Comparison of ENCODE assay signal across 8 cellular contexts in genomic region chr2:3518496-3519254, GRCh38. TPM values are rescaled to one million over a fixed set of nuclear protein-coding genes. Genes with fewer than 3 reads are reported as not detected.
DNase-seq lines count a peak whose midpoint lies in the region; ATAC-seq and TF ChIP-seq lines count a peak whose summit lies in the region.

No MANE protein-coding gene starts in this region.

- peaks cover 7% of the 10 kb centered on the region for H3K9me3 Mint-ChIP-seq in activated T-helper 2 cell treated with anti-CD3 and anti-CD28 coated beads, Interferon-gamma antibody, Interleukin-2, Interleukin-4, amounts not matched to agents 10 μg/mL and 5 μg/mL and 100 μg/mL, durations not matched to agents 14 hours and 24 hours and 36 hours
- H3K9me3 Mint-ChIP-seq in natural killer cell treated with Interleukin-12 subunit alpha and Interleukin-12 subunit beta and Interleukin-15 and Interleukin-18, amount 100 ng/mL, for 72 hours: no peaks in the 10 kb centered on the region

- peaks cover 31% of the 10 kb centered on the region for H3K4me1 Mint-ChIP-seq in activated T-helper 2 cell treated with anti-CD3 and anti-CD28 coated beads, Interferon-gamma antibody, Interleukin-2, Interleukin-4, amounts not matched to agents 10 μg/mL and 5 μg/mL and 100 μg/mL, durations not matched to agents 14 hours and 24 hours and 36 hours (ENCODE audit: low read depth)
- H3K4me1 Mint-ChIP-seq in natural killer cell treated with Interleukin-12 subunit alpha and Interleukin-12 subunit beta and Interleukin-15 and Interleukin-18, amount 100 ng/mL, for 72 hours (ENCODE audit: low read depth in 2 of 2): peaks cover 19 to 39% of the 10 kb centered on the region in 2 donors

- H3K4me3 ChIP-seq in fibroblast of pulmonary artery (replicated peaks; ENCODE audit: low read depth, low read length): peak overlapping the region; percentile 92

- DNase-seq in Daoy (ENCODE audit: low read depth): peak; percentile 100
- peak; percentile 98 for DNase-seq in GOT3 (lab: John Stamatoyannopoulos, UW)
- peak; percentile 95 for DNase-seq in LHCN-M2 (ENCODE audit: low read depth)
- peak; percentile 94 for DNase-seq in RPMI7951 (ENCODE audit: low read depth)
- peak; percentile 98 for DNase-seq in activated T-helper 2 cell treated with anti-CD3 and anti-CD28 coated beads, Interferon-gamma antibody, Interleukin-2, Interleukin-4, amounts not matched to agents 10 μg/mL and 5 μg/mL and 100 μg/mL, durations not matched to agents 14 hours and 24 hours and 36 hours (ENCODE audit: low spot score)
- DNase-seq in fibroblast of pulmonary artery (ENCODE audit: low read depth): peak; percentile 98
- peak; percentile 99 for DNase-seq in natural killer cell treated with Interleukin-12 subunit alpha and Interleukin-12 subunit beta and Interleukin-15 and Interleukin-18, amount 100 ng/mL, for 72 hours (ENCODE audit: low spot score)
- DNase-seq in stimulated activated naive CD4-positive, alpha-beta T cell treated with Interleukin-2 at 50 U/mL for 16 hours (lab: John Stamatoyannopoulos, UW): peak; percentile 98

- no peak for TF ChIP-seq CTCF in fibroblast of pulmonary artery (IDR thresholded peaks at IDR 0.05; ENCODE audit: low read length, missing control alignments)

- H3K4me3 Mint-ChIP-seq in activated T-helper 2 cell treated with anti-CD3 and anti-CD28 coated beads, Interferon-gamma antibody, Interleukin-2, Interleukin-4, amounts not matched to agents 10 μg/mL and 5 μg/mL and 100 μg/mL, durations not matched to agents 14 hours and 24 hours and 36 hours (ENCODE audit: low read depth): peak overlapping the region; percentile 91
- H3K4me3 Mint-ChIP-seq in natural killer cell treated with Interleukin-12 subunit alpha and Interleukin-12 subunit beta and Interleukin-15 and Interleukin-18, amount 100 ng/mL, for 72 hours: peak overlapping the region; percentile 94

- ATAC-seq in natural killer cell treated with Interleukin-12 subunit alpha and Interleukin-12 subunit beta and Interleukin-15 and Interleukin-18, amount 100 ng/mL, for 72 hours: peak; percentile 89 to 93

- H3K36me3 Mint-ChIP-seq in activated T-helper 2 cell treated with anti-CD3 and anti-CD28 coated beads, Interferon-gamma antibody, Interleukin-2, Interleukin-4, amounts not matched to agents 10 μg/mL and 5 μg/mL and 100 μg/mL, durations not matched to agents 14 hours and 24 hours and 36 hours (ENCODE audit: low read depth): peaks cover 28% of the 10 kb centered on the region
- H3K36me3 Mint-ChIP-seq in natural killer cell treated with Interleukin-12 subunit alpha and Interleukin-12 subunit beta and Interleukin-15 and Interleukin-18, amount 100 ng/mL, for 72 hours: peaks cover 22% of the 10 kb centered on the region

- intact Hi-C loops in activated T-helper 2 cell treated with anti-CD3 and anti-CD28 coated beads, Interferon-gamma antibody, Interleukin-2, Interleukin-4, amounts not matched to agents 10 μg/mL and 5 μg/mL and 100 μg/mL, durations not matched to agents 14 hours and 24 hours and 36 hours (cut with micrococcal nuclease): loop anchor here (1.0 to 5.0 kb wide), 5 partner anchors 40 to 296 kb away; partner anchors contain the start of genes EIPR1, RNASEH1 and RPS7

- H3K27ac Mint-ChIP-seq in activated T-helper 2 cell treated with anti-CD3 and anti-CD28 coated beads, Interferon-gamma antibody, Interleukin-2, Interleukin-4, amounts not matched to agents 10 μg/mL and 5 μg/mL and 100 μg/mL, durations not matched to agents 14 hours and 24 hours and 36 hours: peak overlapping the region; percentile 78
- H3K27ac Mint-ChIP-seq in natural killer cell treated with Interleukin-12 subunit alpha and Interleukin-12 subunit beta and Interleukin-15 and Interleukin-18, amount 100 ng/mL, for 72 hours: peak overlapping the region; percentile 80 to 91

- no peaks in the 10 kb centered on the region for H3K27me3 Mint-ChIP-seq in activated T-helper 2 cell treated with anti-CD3 and anti-CD28 coated beads, Interferon-gamma antibody, Interleukin-2, Interleukin-4, amounts not matched to agents 10 μg/mL and 5 μg/mL and 100 μg/mL, durations not matched to agents 14 hours and 24 hours and 36 hours (ENCODE audit: low read depth)
- H3K27me3 Mint-ChIP-seq in natural killer cell treated with Interleukin-12 subunit alpha and Interleukin-12 subunit beta and Interleukin-15 and Interleukin-18, amount 100 ng/mL, for 72 hours: no peaks in the 10 kb centered on the region

RNA-seq across cellular contexts. Expression of gene ADI1, which starts 0.7 kb away (rescaled TPM):
- total RNA-seq in Daoy (2014; rRNA removed; shearing (Covaris generic)): 62.3 and 70.8 TPM in 2 replicates
- 60.0 and 61.8 TPM in 2 replicates for total RNA-seq in LHCN-M2 (2014; rRNA removed)
- polyA plus RNA-seq in LHCN-M2 (2012): 68.6 TPM
- total RNA-seq in RPMI7951 (2014; rRNA removed; shearing (Covaris generic)): 91.8 and 102 TPM in 2 replicates
- 39.8 and 42.7 TPM in 2 replicates for total RNA-seq in activated T-helper 2 cell treated with anti-CD3 and anti-CD28 coated beads, Interferon-gamma antibody, Interleukin-2, Interleukin-4, amounts not matched to agents 10 μg/mL and 5 μg/mL and 100 μg/mL, durations not matched to agents 14 hours and 24 hours and 36 hours
- 10 to 100 TPM; 23.6 to 24.7 TPM for total RNA-seq in natural killer cell treated with Interleukin-12 subunit alpha and Interleukin-12 subunit beta and Interleukin-15 and Interleukin-18, amount 100 ng/mL, for 72 hours

RNA-seq across cellular contexts. Expression of gene RNASEH1, which starts 39.5 kb away (rescaled TPM):
- 68.2 and 71.5 TPM in 2 replicates for total RNA-seq in Daoy (2014; rRNA removed; shearing (Covaris generic))
- total RNA-seq in LHCN-M2 (2014; rRNA removed): 36.4 and 36.7 TPM in 2 replicates
- polyA plus RNA-seq in LHCN-M2 (2012): 24.9 TPM
- 24.9 and 29.3 TPM in 2 replicates for total RNA-seq in RPMI7951 (2014; rRNA removed; shearing (Covaris generic))
- 29.0 and 30.3 TPM in 2 replicates for total RNA-seq in activated T-helper 2 cell treated with anti-CD3 and anti-CD28 coated beads, Interferon-gamma antibody, Interleukin-2, Interleukin-4, amounts not matched to agents 10 μg/mL and 5 μg/mL and 100 μg/mL, durations not matched to agents 14 hours and 24 hours and 36 hours
- 10 to 100 TPM; 24.7 to 47.2 TPM for total RNA-seq in natural killer cell treated with Interleukin-12 subunit alpha and Interleukin-12 subunit beta and Interleukin-15 and Interleukin-18, amount 100 ng/mL, for 72 hours

RNA-seq across cellular contexts. Expression of gene RPS7, which starts 56.4 kb away (rescaled TPM):
- total RNA-seq in Daoy (2014; rRNA removed; shearing (Covaris generic)): 5,476 and 6,311 TPM in 2 replicates
- total RNA-seq in LHCN-M2 (2014; rRNA removed): 2,202 and 2,483 TPM in 2 replicates
- polyA plus RNA-seq in LHCN-M2 (2012): 1,516 TPM
- 2,566 and 3,002 TPM in 2 replicates for total RNA-seq in RPMI7951 (2014; rRNA removed; shearing (Covaris generic))
- total RNA-seq in activated T-helper 2 cell treated with anti-CD3 and anti-CD28 coated beads, Interferon-gamma antibody, Interleukin-2, Interleukin-4, amounts not matched to agents 10 μg/mL and 5 μg/mL and 100 μg/mL, durations not matched to agents 14 hours and 24 hours and 36 hours: 1,612 and 1,642 TPM in 2 replicates
- 1,000 to 10,000 TPM in 1 of 2 donors, 100 to 1,000 TPM in 1; 834 to 1,122 TPM for total RNA-seq in natural killer cell treated with Interleukin-12 subunit alpha and Interleukin-12 subunit beta and Interleukin-15 and Interleukin-18, amount 100 ng/mL, for 72 hours

Comparison
In these comparisons a context has a peak if more than half of its experiments do, and no peak if none do; other contexts are left out.
1. Peak in every context shown above with its lines: DNase-seq, ATAC-seq and H3K4me3 ChIP-seq.